Comparison of ENCODE assay signal across 8 cellular contexts in the genomic region with DNA sequence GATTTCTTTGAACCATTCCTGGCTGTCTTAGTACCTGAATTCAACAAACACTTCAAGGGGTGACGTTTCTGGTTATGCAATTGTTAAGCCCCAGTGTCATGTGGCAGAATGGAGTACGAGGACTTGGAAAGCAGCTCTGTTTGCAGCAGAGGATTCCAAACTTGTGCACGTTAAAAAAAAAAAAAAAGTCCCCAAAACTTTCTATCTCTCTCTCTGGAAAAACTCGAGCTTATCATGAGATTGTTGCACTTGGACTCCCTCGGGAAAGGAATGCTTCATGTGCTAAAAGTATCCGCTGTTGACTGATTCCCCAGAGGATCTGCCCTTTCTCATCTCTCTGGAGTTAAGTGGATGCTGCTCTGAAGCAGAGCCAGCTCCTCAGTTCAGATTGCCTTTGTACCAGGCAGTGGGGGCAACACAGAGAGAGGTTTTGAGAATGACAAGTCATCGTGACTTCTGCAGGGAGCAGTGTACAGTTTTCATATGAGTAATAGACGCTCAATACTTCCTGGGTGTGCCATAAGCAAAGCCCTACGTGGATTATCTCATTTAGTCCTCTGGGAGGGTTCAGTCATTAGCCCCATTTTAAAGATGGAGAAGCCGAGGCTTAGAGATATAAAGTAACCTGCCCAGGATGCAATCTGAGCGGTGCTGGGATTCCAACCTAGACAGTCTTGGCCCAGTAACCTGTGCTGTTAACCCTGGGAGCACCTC. TPM values are rescaled to one million over a fixed set of nuclear protein-coding genes. Genes with fewer than 3 reads are reported as not detected.
DNase-seq lines count a peak whose midpoint lies in the region; ATAC-seq and TF ChIP-seq lines count a peak whose summit lies in the region.

No MANE protein-coding gene starts in this region.

- CTCF ChIA-PET in A673 (lab: Charles Lee) = interaction anchor here (0.7 kb wide), 1 partner anchor 103 kb away, joined by 4 read pairs; no protein-coding TSS in a partner anchor
- CTCF ChIA-PET in naive thymus-derived CD4-positive, alpha-beta T cell (lab: Charles Lee) = no interaction called here

- peaks cover 18% of the 10 kb centered on the region for H3K4me1 Mint-ChIP-seq in stimulated activated effector memory CD8-positive, alpha-beta T cell treated with anti-CD3 and anti-CD28 coated beads, Interleukin-12 subunit alpha, Interleukin-12 subunit beta, amount 100 ng/mL, for 72 hours
- H3K4me1 Mint-ChIP-seq in naive thymus-derived CD4-positive, alpha-beta T cell = peaks cover 0 to 10% (median 0%) of the 10 kb centered on the region in 7 donors

- H3K9me3 Mint-ChIP-seq in stimulated activated effector memory CD8-positive, alpha-beta T cell treated with anti-CD3 and anti-CD28 coated beads, Interleukin-12 subunit alpha, Interleukin-12 subunit beta, amount 100 ng/mL, for 72 hours = no peaks in the 10 kb centered on the region
- H3K9me3 Mint-ChIP-seq in naive thymus-derived CD4-positive, alpha-beta T cell = peaks cover 0 to 2% (median 0%) of the 10 kb centered on the region in 11 donors

- intact Hi-C loops in A673 (cut with micrococcal nuclease; ENCODE audit: unreplicated experiment) = no loop called here
- intact Hi-C loops in naive thymus-derived CD4-positive, alpha-beta T cell (cut with micrococcal nuclease) = no loop called here

- no peaks in the 10 kb centered on the region for H3K36me3 ChIP-seq in A673 (ENCODE audit: insufficient read depth, low read length, poor library complexity, severe bottlenecking)
- H3K36me3 ChIP-seq in naive thymus-derived CD4-positive, alpha-beta T cell (ENCODE audit: control insufficient read depth in 2 of 3, insufficient read depth in 3 of 3, low read length in 3 of 3) = no peaks in the 10 kb centered on the region

- ATAC-seq in GM19043 (IDR thresholded peaks at IDR 0.05; ENCODE audit: low read depth, unreplicated experiment) = peak; percentile 70
- ATAC-seq in HG03280 (IDR thresholded peaks at IDR 0.05; ENCODE audit: unreplicated experiment) = peak; percentile 77
- ATAC-seq in stimulated activated effector memory CD8-positive, alpha-beta T cell treated with anti-CD3 and anti-CD28 coated beads, Interleukin-12 subunit alpha, Interleukin-12 subunit beta, amount 100 ng/mL, for 72 hours = peak; percentile 100
- no peak for ATAC-seq in naive thymus-derived CD4-positive, alpha-beta T cell

- no peaks in the 10 kb centered on the region for H3K36me3 Mint-ChIP-seq in stimulated activated effector memory CD8-positive, alpha-beta T cell treated with anti-CD3 and anti-CD28 coated beads, Interleukin-12 subunit alpha, Interleukin-12 subunit beta, amount 100 ng/mL, for 72 hours
- H3K36me3 Mint-ChIP-seq in naive thymus-derived CD4-positive, alpha-beta T cell = no peaks in the 10 kb centered on the region

- H3K4me1 ChIP-seq in A673 (ENCODE audit: insufficient read depth, low read length, poor library complexity, severe bottlenecking) = no peaks in the 10 kb centered on the region
- H3K4me1 ChIP-seq in naive thymus-derived CD4-positive, alpha-beta T cell (ENCODE audit: control insufficient read depth in 2 of 2, insufficient read depth in 2 of 2, low read length in 2 of 2) = no peaks in the 10 kb centered on the region

- no peak for TF ChIP-seq CTCF in A673 (conservative IDR thresholded peaks at IDR 0.05; ENCODE audit: low read depth, low read length)

- H3K27me3 Mint-ChIP-seq in naive thymus-derived CD4-positive, alpha-beta T cell = peaks cover 0 to 5% (median 2%) of the 10 kb centered on the region in 5 donors

- no peaks in the 10 kb centered on the region for H3K27me3 ChIP-seq in A673 (replicated peaks; ENCODE audit: insufficient read depth, low read depth, low read length, poor library complexity)
- H3K27me3 ChIP-seq in naive thymus-derived CD4-positive, alpha-beta T cell (ENCODE audit: control insufficient read depth in 2 of 2, insufficient read depth in 2 of 2, low read length in 2 of 2) = no peaks in the 10 kb centered on the region

- no peaks in the 10 kb centered on the region for H3K9me3 ChIP-seq in A673 (ENCODE audit: low read depth, low read length, poor library complexity, severe bottlenecking)
- H3K9me3 ChIP-seq in naive thymus-derived CD4-positive, alpha-beta T cell (ENCODE audit: control insufficient read depth in 2 of 3, low read length in 3 of 3) = no peaks in the 10 kb centered on the region

- no peak overlapping the region for H3K4me3 ChIP-seq in A673 (ENCODE audit: low read depth, low read length, poor library complexity, severe bottlenecking)
- H3K4me3 ChIP-seq in naive thymus-derived CD4-positive, alpha-beta T cell (ENCODE audit: low read length) = no peak overlapping the region

- POLR2A ChIA-PET in A673 (lab: Charles Lee; ENCODE audit: low non-redundant PET) = no interaction called here
- POLR2A ChIA-PET in naive thymus-derived CD4-positive, alpha-beta T cell (lab: Charles Lee) = no interaction called here

- BruUV-seq in A673 (replicated peaks; lab: Mats Ljungman, UMichigan) = no TSS peak

- DNase-seq in A673 (ENCODE audit: low spot score) (peak; percentile 11), caudate nucleus (lab: John Stamatoyannopoulos, UW) (peak in 14 of 61 donors; percentile 9 to 56 (median 14)), HK-2 (ENCODE audit: unreplicated experiment) (no peak), substantia nigra (lab: John Stamatoyannopoulos, UW) (no peak)
- DNase-seq in stimulated activated effector memory CD8-positive, alpha-beta T cell treated with anti-CD3 and anti-CD28 coated beads, Interleukin-12 subunit alpha, Interleukin-12 subunit beta, amount 100 ng/mL, for 72 hours (ENCODE audit: low spot score in 2 of 2) = peak in 1 of 2 donors; percentile 55
- no peak for DNase-seq in naive thymus-derived CD4-positive, alpha-beta T cell

- peak overlapping the region; percentile 78 for H3K27ac Mint-ChIP-seq in stimulated activated effector memory CD8-positive, alpha-beta T cell treated with anti-CD3 and anti-CD28 coated beads, Interleukin-12 subunit alpha, Interleukin-12 subunit beta, amount 100 ng/mL, for 72 hours
- H3K27ac Mint-ChIP-seq in naive thymus-derived CD4-positive, alpha-beta T cell = peak overlapping the region in 1 of 9 donors; percentile 69

- peak overlapping the region; percentile 23 for H3K4me3 Mint-ChIP-seq in stimulated activated effector memory CD8-positive, alpha-beta T cell treated with anti-CD3 and anti-CD28 coated beads, Interleukin-12 subunit alpha, Interleukin-12 subunit beta, amount 100 ng/mL, for 72 hours
- no peak overlapping the region for H3K4me3 Mint-ChIP-seq in naive thymus-derived CD4-positive, alpha-beta T cell

- H3K27ac ChIP-seq in A673 (ENCODE audit: low read depth, low read length, poor library complexity, severe bottlenecking) = no peak overlapping the region
- peak overlapping the region; percentile 74 for H3K27ac ChIP-seq in caudate nucleus (ENCODE audit: low read depth, low read length)
- no peak overlapping the region for H3K27ac ChIP-seq in substantia nigra (ENCODE audit: low read depth, low read length, poor library complexity, severe bottlenecking)
- H3K27ac ChIP-seq in naive thymus-derived CD4-positive, alpha-beta T cell (ENCODE audit: low read depth, low read length) = no peak overlapping the region

RNA-seq across cellular contexts. Expression of a gene that starts 28.1 kb away (rescaled TPM):
- 0.09 and 0.24 TPM in 2 replicates for total RNA-seq in A673 (2021)
- 1 to 10 TPM in 4 of 5 experiments, under 1 TPM in 1; 0.68 to 1.4 (median 1.1) TPM for total RNA-seq in naive thymus-derived CD4-positive, alpha-beta T cell
- polyA plus RNA-seq in naive thymus-derived CD4-positive, alpha-beta T cell = 1 to 10 TPM in 1 of 2 donors, under 1 TPM in 1; 0.76 to 1.7 TPM
